In the genomic region with DNA sequence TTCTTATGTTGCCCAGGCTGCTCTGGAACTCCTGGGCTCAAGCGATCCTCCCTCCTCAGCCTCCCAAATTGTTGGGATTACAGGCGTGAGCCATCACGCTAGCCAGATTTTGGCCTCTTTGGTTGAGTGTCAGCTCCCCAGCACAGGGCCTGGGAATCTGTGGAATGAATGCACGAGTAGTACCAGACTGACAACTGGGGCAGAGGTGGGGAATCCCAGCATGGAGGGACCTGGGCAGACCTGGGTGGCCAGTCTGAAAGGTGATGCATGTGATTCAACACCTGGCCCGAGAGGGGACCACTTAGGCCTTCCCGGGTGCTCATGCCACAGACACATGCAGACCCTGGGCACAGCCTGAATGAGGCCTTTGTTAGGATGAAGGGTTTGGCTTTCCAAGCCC, we compare ENCODE assay signal across 9 cellular contexts. TPM values are rescaled to one million over a fixed set of nuclear protein-coding genes. Genes with fewer than 3 reads are reported as not detected.
"Had no signal": no experiment of that assay in that cellular context is flagged by ENCODE, and none has a peak within 500 bp of the region (broad histone marks: within the 10 kb centered on the region; RNA-seq: fewer than 3 reads in every experiment).

No MANE protein-coding gene starts in this region.

- H3K27ac Mint-ChIP-seq: GM23338 had no signal

- DNase-seq: H9, HCEC 1CT, KG1 had no signal

- H3K4me2 ChIP-seq: GM23338 had no signal

- ATAC-seq: GM23338, HepG2, K562 had no signal

- H3K4me3 Mint-ChIP-seq: GM23338, H9 had no signal

- H2AFZ ChIP-seq: GM23338 had no signal

- H3K4me3 ChIP-seq: GM23338, K562 had no signal

- FAIRE-seq: H1, H54, HepG2, K562 had no signal

- H3K9me3 Mint-ChIP-seq: GM23338, H9 had no signal

RNA-seq across cellular contexts. Expression of gene TFAP2C, which starts 19.0 kb away (rescaled TPM):
- total RNA-seq: HepG2, HT-29, K562 had no signal
- polyA plus RNA-seq: HepG2 had no signal
